18 cellular contexts compared by ENCODE assay signal in genomic region chr2:54909006-54909405, GRCh38.
"Had no signal": no experiment of that assay in that cellular context is flagged by ENCODE, and none has a peak within 500 bp of the region (broad histone marks: within the 10 kb centered on the region; RNA-seq: fewer than 3 reads in every experiment).

No MANE protein-coding gene starts in this region.

- ATAC-seq: activated CD8-positive, alpha-beta T cell treated with anti-CD3 and anti-CD28 coated beads for 36 hours; activated naive CD4-positive, alpha-beta T cell treated with anti-CD3 and anti-CD28 coated beads, Interleukin-2, amount 50 U/mL, for 72 hours; activated T-cell treated with anti-CD3 and anti-CD28 coated beads, Interleukin-2, amount 50 U/mL, for 72 hours; left ventricle myocardium superior; natural killer cell; T-helper 17 cell had no signal

- H3K27me3 ChIP-seq: neutrophil had no signal

- H3K9me3 ChIP-seq: neutrophil had no signal

- H3K27ac ChIP-seq: neutrophil had no signal

- H3K4me3 ChIP-seq: smooth muscle cell had no signal

- DNase-seq: activated CD4-positive, alpha-beta T cell treated with anti-CD3 and anti-CD28 coated beads for 4 hours; activated CD8-positive, alpha-beta memory T cell treated with anti-CD3 and anti-CD28 coated beads, Interleukin-2, amount 50 U/mL, for 4 hours; activated CD8-positive, alpha-beta T cell treated with anti-CD3 and anti-CD28 coated beads for 36 hours; activated gamma-delta T cell; activated T-cell treated with anti-CD3 and anti-CD28 coated beads, Interleukin-2, amount 50 U/mL, for 72 hours; amygdala; effector memory CD4-positive, alpha-beta T cell; left ventricle myocardium superior; mesendoderm; natural killer cell; stimulated activated CD4-positive, alpha-beta T cell treated with anti-CD3 and anti-CD28 coated beads, Interleukin-4, amount 100 ng/mL, for 4 hours; stimulated activated CD8-positive, alpha-beta memory T cell treated with anti-CD3 and anti-CD28 coated beads, Interleukin-4, amount 100 ng/mL, for 48 hours; stimulated activated naive CD4-positive, alpha-beta T cell treated with Interleukin-2 at 50 U/mL for 16 hours; substantia nigra; T-helper 17 cell had no signal

- H3K4me2 ChIP-seq: smooth muscle cell had no signal

- H3K36me3 ChIP-seq: neutrophil had no signal
